In the genomic region with DNA sequence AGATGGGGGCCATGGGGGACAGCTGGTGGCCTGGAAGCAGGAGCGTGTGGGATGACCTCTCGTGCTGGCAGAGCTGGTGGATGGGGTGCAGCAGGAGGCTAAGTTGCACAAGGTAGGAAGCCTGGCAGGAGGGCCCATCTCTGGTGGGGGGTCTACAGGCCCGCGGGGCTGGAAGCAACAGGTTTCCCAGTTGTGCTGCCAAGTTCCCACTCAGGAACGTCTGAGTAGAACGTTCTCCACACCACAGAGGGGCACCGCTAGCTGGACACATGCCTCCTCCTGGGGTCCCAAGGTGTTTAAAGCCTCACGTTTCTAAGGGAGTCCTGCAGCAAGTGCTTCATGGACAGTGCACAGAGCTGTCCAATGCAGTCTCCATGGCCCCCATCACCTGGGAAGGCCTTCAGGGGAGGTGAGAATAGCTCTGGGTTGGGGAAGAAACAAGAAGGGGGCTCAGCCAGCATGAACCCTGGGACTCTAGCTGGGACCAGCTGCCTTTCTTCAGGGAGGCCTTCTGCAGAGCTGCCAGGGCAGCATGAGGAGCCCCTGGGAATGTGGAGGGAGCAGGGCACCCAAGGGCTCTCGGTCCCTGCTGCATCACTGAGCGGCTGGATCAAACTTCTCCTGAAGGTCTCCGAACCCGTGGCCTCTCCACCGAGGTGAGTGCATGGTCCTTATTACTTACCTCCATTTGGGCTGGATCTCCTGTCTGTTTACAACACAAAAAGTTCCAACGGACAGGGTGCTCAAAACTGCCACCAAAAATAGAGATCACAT, we compare ENCODE assay signal across 17 cellular contexts.
"Had no signal": no experiment of that assay in that cellular context is flagged by ENCODE, and none has a peak within 500 bp of the region (broad histone marks: within the 10 kb centered on the region; RNA-seq: fewer than 3 reads in every experiment).

No MANE protein-coding gene starts in this region.

- H3K4me1 Mint-ChIP-seq: activated CD4-positive, alpha-beta T cell treated with anti-CD3 and anti-CD28 coated beads, Interleukin-2, amount 10 ng/mL, durations not matched to agents 24 days and 14 days; naive thymus-derived CD4-positive, alpha-beta T cell had no signal

- H3K9me3 ChIP-seq: ascending aorta, gastrocnemius medialis had no signal

- DNase-seq: activated CD4-positive, alpha-beta T cell treated with anti-CD3 and anti-CD28 coated beads, Interleukin-2, amount 10 ng/mL, durations not matched to agents 24 days and 14 days; activated CD8-positive, alpha-beta T cell treated with anti-CD3 and anti-CD28 coated beads for 36 hours; activated naive CD4-positive, alpha-beta T cell treated with anti-CD3 and anti-CD28 coated beads, Interleukin-2, amount 50 U/mL, for 16 hours; activated T-cell treated with anti-CD3 and anti-CD28 coated beads, Interleukin-2, amount 50 U/mL, for 24 hours; effector CD4-positive, alpha-beta T cell; gastrocnemius medialis; mesenchymal stem cell; naive thymus-derived CD4-positive, alpha-beta T cell; stimulated activated CD4-positive, alpha-beta T cell treated with anti-CD3 and anti-CD28 coated beads, Interleukin-2, amount 100 ng/mL, for 24 hours; stimulated activated naive CD4-positive, alpha-beta T cell treated with Interleukin-2 at 50 U/mL for 16 hours; substantia nigra; trophoblast cell had no signal

- ATAC-seq: activated CD8-positive, alpha-beta T cell treated with anti-CD3 and anti-CD28 coated beads for 36 hours; esophagus mucosa; gastrocnemius medialis; naive thymus-derived CD4-positive, alpha-beta T cell had no signal

- H3K27ac ChIP-seq: ascending aorta, gastrocnemius medialis, parathyroid adenoma had no signal

- H3K4me1 ChIP-seq: gastrocnemius medialis, parathyroid adenoma had no signal

- H3K36me3 Mint-ChIP-seq: naive thymus-derived CD4-positive, alpha-beta T cell had no signal

- H3K27me3 ChIP-seq: ascending aorta had no signal

- H3K9me3 Mint-ChIP-seq: activated CD4-positive, alpha-beta T cell treated with anti-CD3 and anti-CD28 coated beads, Interleukin-2, amount 10 ng/mL, durations not matched to agents 24 days and 14 days; activated CD8-positive, alpha-beta T cell treated with anti-CD3 and anti-CD28 coated beads for 36 hours; activated T-cell treated with anti-CD3 and anti-CD28 coated beads, Interleukin-2, amount 50 U/mL, for 24 hours; activated T-helper 2 cell treated with anti-CD3 and anti-CD28 coated beads, Interferon-gamma antibody, Interleukin-2, Interleukin-4, amounts not matched to agents 10 μg/mL and 5 μg/mL and 100 μg/mL, durations not matched to agents 14 hours and 24 hours and 36 hours; T-helper 1 cell treated with Interleukin-12 subunit alpha and Interleukin-12 subunit beta and Interleukin-4 antibody, amounts not matched to agents 30 μg/mL and 1 μg/mL, for 36 hours had no signal

- H3K4me3 Mint-ChIP-seq: activated CD4-positive, alpha-beta T cell treated with anti-CD3 and anti-CD28 coated beads, Interleukin-2, amount 10 ng/mL, durations not matched to agents 24 days and 14 days; activated CD8-positive, alpha-beta T cell treated with anti-CD3 and anti-CD28 coated beads for 36 hours; activated T-cell treated with anti-CD3 and anti-CD28 coated beads, Interleukin-2, amount 50 U/mL, for 24 hours; naive thymus-derived CD4-positive, alpha-beta T cell; T-helper 1 cell treated with Interleukin-12 subunit alpha and Interleukin-12 subunit beta and Interleukin-4 antibody, amounts not matched to agents 30 μg/mL and 1 μg/mL, for 36 hours had no signal

- H3K36me3 ChIP-seq: ascending aorta, gastrocnemius medialis had no signal

- H3K4me3 ChIP-seq: ascending aorta, gastrocnemius medialis had no signal

- H3K27ac Mint-ChIP-seq: activated CD4-positive, alpha-beta T cell treated with anti-CD3 and anti-CD28 coated beads, Interleukin-2, amount 10 ng/mL, durations not matched to agents 24 days and 14 days; activated CD8-positive, alpha-beta T cell treated with anti-CD3 and anti-CD28 coated beads for 36 hours; activated T-cell treated with anti-CD3 and anti-CD28 coated beads, Interleukin-2, amount 50 U/mL, for 24 hours; activated T-helper 2 cell treated with anti-CD3 and anti-CD28 coated beads, Interferon-gamma antibody, Interleukin-2, Interleukin-4, amounts not matched to agents 10 μg/mL and 5 μg/mL and 100 μg/mL, durations not matched to agents 14 hours and 24 hours and 36 hours; naive thymus-derived CD4-positive, alpha-beta T cell; T-helper 1 cell treated with Interleukin-12 subunit alpha and Interleukin-12 subunit beta and Interleukin-4 antibody, amounts not matched to agents 30 μg/mL and 1 μg/mL, for 36 hours had no signal
